ENCODE assay signal across 9 cellular contexts in genomic region chr4:139299536-139299935, GRCh38. TPM values are rescaled to one million over a fixed set of nuclear protein-coding genes. Genes with fewer than 3 reads are reported as not detected.
DNase-seq lines count a peak whose midpoint lies in the region; ATAC-seq, FAIRE-seq and TF ChIP-seq lines count a peak whose summit lies in the region.
"Had no signal": no experiment of that assay in that cellular context is flagged by ENCODE, and none has a peak within 500 bp of the region (broad histone marks: within the 10 kb centered on the region; RNA-seq: fewer than 3 reads in every experiment).

No MANE protein-coding gene starts in this region.

- H3K4me1 ChIP-seq in CD8-positive, alpha-beta memory T cell (ENCODE audit: insufficient read depth, low read length): peaks cover 33% of the 10 kb centered on the region
- H3K4me1 ChIP-seq in KMS-11 (ENCODE audit: low read depth, poor library complexity, severe bottlenecking): peaks cover 58% of the 10 kb centered on the region
- peaks cover 16% of the 10 kb centered on the region; the same call in 1 of the 2 replicates for H3K4me1 ChIP-seq in GM12878 (ENCODE audit: control insufficient read depth, insufficient read depth, low read length)
- peaks cover 25 to 37% of the 10 kb centered on the region in 2 donors for H3K4me1 ChIP-seq in naive thymus-derived CD4-positive, alpha-beta T cell (ENCODE audit: control insufficient read depth in 2 of 2, insufficient read depth in 2 of 2, low read length in 2 of 2)
- H3K4me1 ChIP-seq in body of pancreas: peaks cover 34% of the 10 kb centered on the region

- TF ChIP-seq RAD21 in GM12878 (IDR thresholded peaks at IDR 0.05; ENCODE audit: insufficient read depth, low read depth, low read length): no peak

- H3K4me1 Mint-ChIP-seq in CD8-positive, alpha-beta memory T cell: peaks cover 50 to 65% (median 65%) of the 10 kb centered on the region in 3 donors
- H3K4me1 Mint-ChIP-seq in naive thymus-derived CD4-positive, alpha-beta T cell: peaks cover 10 to 72% (median 57%) of the 10 kb centered on the region in 7 donors

- peaks cover 0 to 1% of the 10 kb centered on the region in 2 donors for H3K27me3 Mint-ChIP-seq in CD8-positive, alpha-beta memory T cell
- H3K27me3 Mint-ChIP-seq in naive thymus-derived CD4-positive, alpha-beta T cell: no peaks in the 10 kb centered on the region

- TF ChIP-seq CTCF in KMS-11 (conservative IDR thresholded peaks at IDR 0.05; ENCODE audit: low read depth, low read length): no peak
- no peak for TF ChIP-seq CTCF in GM12878 (IDR thresholded peaks at IDR 0.05 in 2 of 3, conservative IDR thresholded peaks at IDR 0.05 in 1 of 3; ENCODE audit: control insufficient read depth in 2 of 3, extremely low read depth in 1 of 3, insufficient read depth in 1 of 3, low read depth in 3 of 3, low read length in 3 of 3)
- no peak for TF ChIP-seq CTCF in body of pancreas (IDR thresholded peaks at IDR 0.05)

- H3K4me3 ChIP-seq in CD8-positive, alpha-beta memory T cell (ENCODE audit: low read length): no peak overlapping the region
- H3K4me3 ChIP-seq in KMS-11 (IDR thresholded peaks at IDR 0.05; ENCODE audit: insufficient read depth, low read depth, low read length): no peak overlapping the region
- peak overlapping the region; percentile 89 for H3K4me3 ChIP-seq in GM12878
- no peak overlapping the region for H3K4me3 ChIP-seq in naive thymus-derived CD4-positive, alpha-beta T cell (ENCODE audit: low read length)
- no peak overlapping the region for H3K4me3 ChIP-seq in body of pancreas

- POLR2A ChIA-PET in CD8-positive, alpha-beta memory T cell (lab: Charles Lee): interaction anchor here (2.3 to 3.6 kb wide), 2 partner anchors 123 to 216 kb away, joined by 25 read pairs; partner anchors contain the start of gene ELF2
- POLR2A ChIA-PET in GM12878 (lab: Charles Lee): interaction anchor here (1.0 to 4.4 kb wide), 5 partner anchors 12 to 215 kb away, joined by 4 to 29 read pairs (median 20); partner anchors contain the start of gene ELF2
- POLR2A ChIA-PET in naive thymus-derived CD4-positive, alpha-beta T cell (lab: Charles Lee): interaction anchor here (0.6 to 2.6 kb wide), 5 partner anchors 17 to 1224 kb away, joined by 3 to 36 read pairs (median 5); partner anchors contain the start of gene ELMOD2

- no peak for DNase-seq in CD8-positive, alpha-beta memory T cell
- no peak for DNase-seq in GM12878 (ENCODE audit: low read depth, low spot score)
- DNase-seq in naive thymus-derived CD4-positive, alpha-beta T cell: no peak
- no peak for DNase-seq in kidney glomerular epithelial cell (lab: John Stamatoyannopoulos, UW)
- DNase-seq in body of pancreas: no peak
- no peak for DNase-seq in G401 (ENCODE audit: low spot score)
- DNase-seq: occipital lobe had no signal

- H3K27me3 ChIP-seq in CD8-positive, alpha-beta memory T cell (ENCODE audit: insufficient read depth, low read length, poor library complexity, severe bottlenecking): no peaks in the 10 kb centered on the region
- H3K27me3 ChIP-seq in KMS-11 (ENCODE audit: insufficient read depth, low read depth) (no peaks in the 10 kb centered on the region), GM12878 (replicated peaks in 1 of 2; ENCODE audit: control insufficient read depth in 2 of 2, insufficient read depth in 2 of 2, low read length in 1 of 2) (no peaks in the 10 kb centered on the region), body of pancreas (no peaks in the 10 kb centered on the region)
- no peaks in the 10 kb centered on the region for H3K27me3 ChIP-seq in naive thymus-derived CD4-positive, alpha-beta T cell (ENCODE audit: control insufficient read depth in 2 of 2, insufficient read depth in 2 of 2, low read length in 2 of 2)

- H4K20me1 ChIP-seq in KMS-11 (ENCODE audit: insufficient read depth): 0 out of 2 replicates have a peak, but pooled peaks cover 16% of the 10 kb centered on the region
- no peaks in the 10 kb centered on the region; the same call in 1 of the 2 replicates for H4K20me1 ChIP-seq in GM12878 (ENCODE audit: control insufficient read depth, insufficient read depth)

- no peak for TF ChIP-seq EP300 in GM12878 (IDR thresholded peaks at IDR 0.05; ENCODE audit: borderline replicate concordance in 1 of 2, control insufficient read depth in 1 of 2, low read depth in 2 of 2, low read length in 2 of 2)

- H3K27ac ChIP-seq in CD8-positive, alpha-beta memory T cell (ENCODE audit: low read depth, low read length): peak overlapping the region; percentile 89
- H3K27ac ChIP-seq in KMS-11 (peak overlapping the region; percentile 98), GM12878 (ENCODE audit: control insufficient read depth, insufficient read depth) (no peak overlapping the region), body of pancreas (peak overlapping the region in 2 of 4 donors; percentile 91 to 92)
- H3K27ac ChIP-seq in naive thymus-derived CD4-positive, alpha-beta T cell (ENCODE audit: low read depth, low read length): no peak overlapping the region

- no peaks in the 10 kb centered on the region for H3K9me3 ChIP-seq in CD8-positive, alpha-beta memory T cell (ENCODE audit: low read length)
- no peaks in the 10 kb centered on the region; the same call in 1 of the 3 replicates for H3K9me3 ChIP-seq in GM12878 (replicated peaks; ENCODE audit: control insufficient read depth, insufficient read depth, low read length)
- no peaks in the 10 kb centered on the region for H3K9me3 ChIP-seq in naive thymus-derived CD4-positive, alpha-beta T cell (ENCODE audit: control insufficient read depth in 2 of 3, low read length in 3 of 3)
- no peaks in the 10 kb centered on the region for H3K9me3 ChIP-seq in body of pancreas

- peak overlapping the region in 2 of 7 donors; percentile 53 to 99 for H3K4me3 Mint-ChIP-seq in CD8-positive, alpha-beta memory T cell
- H3K4me3 Mint-ChIP-seq in naive thymus-derived CD4-positive, alpha-beta T cell: peak overlapping the region in 6 of 10 donors; percentile 29 to 100 (median 99)

- peaks cover 70% of the 10 kb centered on the region for H3K79me2 ChIP-seq in KMS-11 (ENCODE audit: insufficient read depth, low read depth)
- H3K79me2 ChIP-seq in GM12878 (ENCODE audit: control insufficient read depth, insufficient read depth, low read length): peaks cover 50% of the 10 kb centered on the region

- no peaks in the 10 kb centered on the region for H3K36me3 ChIP-seq in CD8-positive, alpha-beta memory T cell (ENCODE audit: insufficient read depth, low read length)
- H3K36me3 ChIP-seq in KMS-11 (ENCODE audit: insufficient read depth) (no peaks in the 10 kb centered on the region), GM12878 (ENCODE audit: control insufficient read depth in 2 of 2, insufficient read depth in 2 of 2, low read length in 1 of 2) (peaks cover under 1 to 3% of the 10 kb centered on the region in 2 experiments; a peak in 1 of 4 replicates), body of pancreas (replicated peaks in 1 of 2; ENCODE audit: insufficient read depth in 1 of 2, low read depth in 2 of 2) (no peaks in the 10 kb centered on the region)
- peaks cover 0 to 13% (median 0%) of the 10 kb centered on the region in 3 experiments for H3K36me3 ChIP-seq in naive thymus-derived CD4-positive, alpha-beta T cell (ENCODE audit: control insufficient read depth in 2 of 3, insufficient read depth in 3 of 3, low read length in 3 of 3)

- SMC1A ChIA-PET in GM12878 (lab: Charles Lee; ENCODE audit: uncharacterized antibody, unreplicated experiment): interaction anchor here (0.8 to 3.1 kb wide), 14 partner anchors 10 to 269 kb away, joined by 3 to 20 read pairs (median 6); no protein-coding TSS in a partner anchor

- peaks cover 0 to 29% (median 2%) of the 10 kb centered on the region in 3 donors for H3K36me3 Mint-ChIP-seq in CD8-positive, alpha-beta memory T cell
- H3K36me3 Mint-ChIP-seq in naive thymus-derived CD4-positive, alpha-beta T cell: peaks cover 0 to 10% (median 7%) of the 10 kb centered on the region in 5 donors

- RAD21 ChIA-PET in GM12878 (lab: Charles Lee; ENCODE audit: unreplicated experiment): interaction anchor here (0.7 to 1.8 kb wide), 6 partner anchors 24 to 364 kb away, joined by 3 to 5 read pairs (median 3); no protein-coding TSS in a partner anchor

- BruUV-seq in GM12878 (replicated peaks; lab: Mats Ljungman, UMichigan): no TSS peak

- H3K9me3 Mint-ChIP-seq in CD8-positive, alpha-beta memory T cell: peaks cover 0 to 1% (median 0%) of the 10 kb centered on the region in 5 donors
- H3K9me3 Mint-ChIP-seq in naive thymus-derived CD4-positive, alpha-beta T cell: peaks cover 0 to 4% (median 0%) of the 10 kb centered on the region in 11 donors

- 100% methylated on average over 1 of the region's 1 CpG for WGBS in GM12878 (ENCODE audit: insufficient coverage, insufficient replicate concordance, low lambda C conversion rate, missing lambda C conversion rate)
- WGBS in body of pancreas, 2 donors: 15 to 22% methylated on average over 1 of the region's 1 CpG

- in situ Hi-C loops in GM12878 (cut with MboI): loop anchor here (5.0 kb wide), 2 partner anchors 112 to 267 kb away; no protein-coding TSS in a partner anchor
- in situ Hi-C loops in G401 (cut with HindIII; ENCODE audit: low sequenced_read_pairs): no loop called here

- intact Hi-C loops in GM12878 (cut with micrococcal nuclease; ENCODE audit: unreplicated experiment) (no loop called here), body of pancreas (cut with DNase I) (loop anchor here (10.0 kb wide), 1 partner anchor 65 kb away; no protein-coding TSS in a partner anchor)
- intact Hi-C loops in naive thymus-derived CD4-positive, alpha-beta T cell (cut with micrococcal nuclease): loop anchor here in 1 of 2 donors (1.0 kb wide), 1 partner anchor 70 kb away; no protein-coding TSS in a partner anchor

- CTCF ChIA-PET in CD8-positive, alpha-beta memory T cell (lab: Charles Lee): interaction anchor here (1.3 to 2.6 kb wide), 3 partner anchors 71 to 272 kb away, joined by 3 to 10 read pairs (median 4); no protein-coding TSS in a partner anchor
- CTCF ChIA-PET in GM12878 (lab: Yijun Ruan, JAX): interaction anchor here (0.7 to 2.2 kb wide), 7 partner anchors 23 to 218 kb away, joined by 3 to 5 read pairs (median 3); no protein-coding TSS in a partner anchor
- CTCF ChIA-PET in naive thymus-derived CD4-positive, alpha-beta T cell (lab: Charles Lee): interaction anchor here (1.0 to 1.7 kb wide), 3 partner anchors 120 to 269 kb away, joined by 3 to 5 read pairs (median 4); no protein-coding TSS in a partner anchor

- H3K4me2 ChIP-seq in KMS-11: peak overlapping the region; percentile 89
- H3K4me2 ChIP-seq in GM12878 (ENCODE audit: control insufficient read depth, insufficient read depth): peak overlapping the region; percentile 81

- TF ChIP-seq POLR2A in GM12878 (IDR thresholded peaks at IDR 0.05; ENCODE audit: low read depth, low read length) (no peak), body of pancreas (IDR thresholded peaks at IDR 0.05) (no peak)

- H2AFZ ChIP-seq in KMS-11 (ENCODE audit: low read depth): no peak overlapping the region
- H2AFZ ChIP-seq in GM12878 (ENCODE audit: control insufficient read depth, low read depth, low read length): no peak overlapping the region

- FAIRE-seq in GM12878 (lab: Jason Lieb, UNC): no peak

- peak overlapping the region; percentile 97; the same call in 1 of the 2 replicates for H3K9ac ChIP-seq in KMS-11
- peak overlapping the region; percentile 26; the same call in 1 of the 2 replicates for H3K9ac ChIP-seq in GM12878 (ENCODE audit: control insufficient read depth, insufficient read depth, low read length)

- ATAC-seq in GM12878 (no peak), HG02870 (IDR thresholded peaks at IDR 0.05; ENCODE audit: unreplicated experiment) (no peak), body of pancreas (no peak)
- ATAC-seq in naive thymus-derived CD4-positive, alpha-beta T cell: no peak

- H3K27ac Mint-ChIP-seq in CD8-positive, alpha-beta memory T cell: peak overlapping the region in 3 of 8 donors; percentile 99 to 100 (median 99)
- H3K27ac Mint-ChIP-seq in naive thymus-derived CD4-positive, alpha-beta T cell: peak overlapping the region in 4 of 9 donors; percentile 97 to 100 (median 98)

RNA-seq across cellular contexts. Expression of gene NAA15, which starts 1.8 kb away (rescaled TPM):
- 100 to 1,000 TPM; 116 to 122 TPM for total RNA-seq in CD8-positive, alpha-beta memory T cell
- 47.0 TPM for polyA plus RNA-seq in CD8-positive, alpha-beta memory T cell
- total RNA-seq in GM12878 (2013; cell fraction: nucleolus; rRNA removed): 81.8 and 92.1 TPM in 2 replicates
- 52.8 and 64.7 TPM in 2 replicates for total RNA-seq in GM12878 (2014; rRNA removed)
- 64.3 and 66.1 TPM in 2 replicates for total RNA-seq in GM12878 (2014; rRNA removed; fragmentation: Illumina TruSeq; extraction: Trizol)
- 84.6 and 91.5 TPM in 2 replicates for total RNA-seq in GM12878 (2021)
- 9.0 TPM for polyA plus RNA-seq in GM12878 (2011; ENCODE audit: low read depth)
- 35.2 and 57.5 TPM in 2 replicates for polyA plus RNA-seq in GM12878 (2011; rRNA removed)
- polyA plus RNA-seq in GM12878 (2011; cell fraction: cytosol; rRNA removed): 8.2 and 9.4 TPM in 2 replicates
- 10.2 and 16.0 TPM in 2 replicates for polyA plus RNA-seq in GM12878 (2011; cell fraction: nucleus; rRNA removed)
- polyA plus RNA-seq in GM12878 (2012): 15.2 and 21.9 TPM in 2 replicates
- 51.0 and 67.1 TPM in 2 replicates for polyA plus RNA-seq in GM12878 (2014; fragmentation: Illumina TruSeq; extraction: Trizol)
- 10 to 100 TPM; 24.3 to 29.7 TPM for polyA plus RNA-seq in GM12878 (2014; fragmentation: Nextera tagmentation; extraction: Ambion mirVana)
- 25.2 and 28.9 TPM in 2 replicates for polyA plus RNA-seq in GM12878 (2014; rRNA removed)
- 10 to 100 TPM; 91.5 to 93.1 TPM for polyA plus RNA-seq in GM12878 (2016; fragmentation: Nextera tagmentation; extraction: Ambion mirVana)
- polyA minus RNA-seq in GM12878 (2011; rRNA and poly(A)+ RNA removed): 27.8 and 54.3 TPM in 2 replicates
- 20.6 and 27.1 TPM in 2 replicates for polyA minus RNA-seq in GM12878 (2011; cell fraction: cytosol; rRNA and poly(A)+ RNA removed)
- polyA minus RNA-seq in GM12878 (2011; cell fraction: nucleus; rRNA and poly(A)+ RNA removed): 16.4 and 34.3 TPM in 2 replicates
- 10 to 100 TPM; 41.2 to 67.4 (median 49.0) TPM for total RNA-seq in naive thymus-derived CD4-positive, alpha-beta T cell
- 10 to 100 TPM; 35.7 to 40.5 TPM for polyA plus RNA-seq in naive thymus-derived CD4-positive, alpha-beta T cell
- total RNA-seq in body of pancreas: 10 to 100 TPM; 16.5 to 22.8 TPM
- total RNA-seq in G401 (2014; rRNA removed; shearing (Covaris generic)): 33.4 and 38.3 TPM in 2 replicates

RNA-seq across cellular contexts. Expression of gene NDUFC1, which starts 2.7 kb away (rescaled TPM):
- 10 to 100 TPM; 49.6 to 50.2 TPM for total RNA-seq in CD8-positive, alpha-beta memory T cell
- 146 TPM for polyA plus RNA-seq in CD8-positive, alpha-beta memory T cell
- 12.7 and 13.1 TPM in 2 replicates for total RNA-seq in GM12878 (2013; cell fraction: nucleolus; rRNA removed)
- total RNA-seq in GM12878 (2014; rRNA removed) (37.5 TPM in 2 replicates), GM12878 (2014; rRNA removed; fragmentation: Illumina TruSeq; extraction: Trizol) (51.5 and 56.6 TPM in 2 replicates), GM12878 (2021) (36.7 and 40.1 TPM in 2 replicates), body of pancreas (10 to 100 TPM; 16.5 to 24.1 TPM)
- polyA plus RNA-seq in GM12878 (2011; ENCODE audit: low read depth): 9.7 TPM
- polyA plus RNA-seq in GM12878 (2011; rRNA removed) (45.1 and 57.7 TPM in 2 replicates), GM12878 (2014; fragmentation: Illumina TruSeq; extraction: Trizol) (11.9 and 25.5 TPM in 2 replicates), GM12878 (2014; fragmentation: Nextera tagmentation; extraction: Ambion mirVana) (100 to 1,000 TPM; 197 to 215 TPM), GM12878 (2014; rRNA removed) (81.3 and 83.6 TPM in 2 replicates), GM12878 (2016; fragmentation: Nextera tagmentation; extraction: Ambion mirVana) (100 to 1,000 TPM; 227 to 242 TPM)
- polyA plus RNA-seq in GM12878 (2011; cell fraction: cytosol; rRNA removed): 40.2 and 41.9 TPM in 2 replicates
- polyA plus RNA-seq in GM12878 (2011; cell fraction: nucleus; rRNA removed): 28.3 and 30.8 TPM in 2 replicates
- 64.9 and 68.6 TPM in 2 replicates for polyA plus RNA-seq in GM12878 (2012)
- 11.4 and 11.5 TPM in 2 replicates for polyA minus RNA-seq in GM12878 (2011; rRNA and poly(A)+ RNA removed)
- 9.1 and 9.4 TPM in 2 replicates for polyA minus RNA-seq in GM12878 (2011; cell fraction: cytosol; rRNA and poly(A)+ RNA removed)
- polyA minus RNA-seq in GM12878 (2011; cell fraction: nucleus; rRNA and poly(A)+ RNA removed): 6.0 and 6.2 TPM in 2 replicates
- total RNA-seq in naive thymus-derived CD4-positive, alpha-beta T cell: 10 to 100 TPM; 19.4 to 41.6 (median 26.9) TPM
- polyA plus RNA-seq in naive thymus-derived CD4-positive, alpha-beta T cell: 100 to 1,000 TPM; 105 to 193 TPM
- 155 and 206 TPM in 2 replicates for total RNA-seq in G401 (2014; rRNA removed; shearing (Covaris generic))

RNA-seq across cellular contexts. Expression of gene MGARP, which starts 19.5 kb away (rescaled TPM):
- total RNA-seq in CD8-positive, alpha-beta memory T cell: not detected
- 0.84 TPM for polyA plus RNA-seq in CD8-positive, alpha-beta memory T cell
- total RNA-seq in GM12878 (2013; cell fraction: nucleolus; rRNA removed): 0.40 and 0.51 TPM in 2 replicates
- total RNA-seq in GM12878 (2014; rRNA removed) (not detected in 2 replicates), GM12878 (2014; rRNA removed; fragmentation: Illumina TruSeq; extraction: Trizol) (not detected in 2 replicates), GM12878 (2021) (not detected in 2 replicates), body of pancreas (under 1 TPM in 1 of 2 donors, not detected in 1; 0.78 TPM)
- polyA plus RNA-seq in GM12878 (2011; ENCODE audit: low read depth): not detected
- polyA plus RNA-seq in GM12878 (2011; rRNA removed) (0.23 and 0.30 TPM in 2 replicates), GM12878 (2014; fragmentation: Illumina TruSeq; extraction: Trizol) (0.36 TPM in 1 of 2 replicates, not detected in the other), GM12878 (2014; fragmentation: Nextera tagmentation; extraction: Ambion mirVana) (under 1 TPM; 0.04 to 0.08 TPM), GM12878 (2014; rRNA removed) (0.11 TPM in 1 of 2 replicates, not detected in the other), GM12878 (2016; fragmentation: Nextera tagmentation; extraction: Ambion mirVana) (not detected)
- polyA plus RNA-seq in GM12878 (2011; cell fraction: cytosol; rRNA removed): 0.06 TPM in 1 of 2 replicates, not detected in the other
- polyA plus RNA-seq in GM12878 (2011; cell fraction: nucleus; rRNA removed): 0.10 TPM in 1 of 2 replicates, not detected in the other
- not detected in 2 replicates for polyA plus RNA-seq in GM12878 (2012)
- polyA minus RNA-seq in GM12878 (2011; rRNA and poly(A)+ RNA removed): not detected in 2 replicates
- polyA minus RNA-seq in GM12878 (2011; cell fraction: cytosol; rRNA and poly(A)+ RNA removed): not detected in 2 replicates
- not detected in 2 replicates for polyA minus RNA-seq in GM12878 (2011; cell fraction: nucleus; rRNA and poly(A)+ RNA removed)
- under 1 TPM in 3 of 5 experiments, not detected in 2; 0.29 to 0.70 (median 0.30) TPM for total RNA-seq in naive thymus-derived CD4-positive, alpha-beta T cell
- polyA plus RNA-seq in naive thymus-derived CD4-positive, alpha-beta T cell: under 1 TPM in 1 of 2 donors, not detected in 1; 0.32 TPM
- not detected in 2 replicates for total RNA-seq in G401 (2014; rRNA removed; shearing (Covaris generic))

Comparison
In these comparisons a context has a peak if more than half of its experiments do, and no peak if none do; other contexts are left out.
1. H3K27ac ChIP-seq: peak in CD8-positive, alpha-beta memory T cell (single experiment) and KMS-11 (single experiment); none in GM12878 (single experiment) and naive thymus-derived CD4-positive, alpha-beta T cell (single experiment).